24 cellular contexts compared by ENCODE assay signal in genomic region chr1:94202241-94202640, GRCh38. TPM values are rescaled to one million over a fixed set of nuclear protein-coding genes. Genes with fewer than 3 reads are reported as not detected.
DNase-seq lines count a peak whose midpoint lies in the region; ATAC-seq and TF ChIP-seq lines count a peak whose summit lies in the region.
"Had no signal": no experiment of that assay in that cellular context is flagged by ENCODE, and none has a peak within 500 bp of the region (broad histone marks: within the 10 kb centered on the region; RNA-seq: fewer than 3 reads in every experiment).

No MANE protein-coding gene starts in this region.

- BruUV-seq in MCF 10A (replicated peaks; lab: Mats Ljungman, UMichigan) (TSS peak; percentile 16), Panc1 (replicated peaks; lab: Mats Ljungman, UMichigan) (no TSS peak)

- in situ Hi-C loops in Panc1 (cut with HindIII; ENCODE audit: low pct_unique_long_range_greater_than_20kb, low sequenced_read_pairs) = no loop called here

- intact Hi-C loops in MCF 10A (cut with micrococcal nuclease) (no loop called here), breast epithelium (cut with DNase I; ENCODE audit: low total_unique reads) (no loop called here), Panc1 (cut with micrococcal nuclease; ENCODE audit: unreplicated experiment) (no loop called here)

- no peaks in the 10 kb centered on the region for H3K27me3 ChIP-seq in breast epithelium
- no peaks in the 10 kb centered on the region for H3K27me3 ChIP-seq in Panc1 (ENCODE audit: control insufficient read depth, insufficient read depth, low read length)
- H3K27me3 ChIP-seq: BLaER1, Peyer's patch had no signal

- no peak for DNase-seq in MCF 10A (ENCODE audit: unreplicated experiment)
- DNase-seq in breast epithelium (ENCODE audit: low spot score in 2 of 2) = no peak
- no peak for DNase-seq in Panc1 (ENCODE audit: low read depth, low spot score)
- peak; percentile 10 for DNase-seq in epithelial cell of prostate (ENCODE audit: low read depth, low spot score)
- DNase-seq in C1 segment of cervical spinal cord (lab: John Stamatoyannopoulos, UW) = no peak
- DNase-seq: CD4-positive, alpha-beta T cell; COR-L47; DMS53; EL; GDM1; IMR-90; KG1; MM.1S; NCI-H1436; NCI-H187; NCI-H2081 treated with DMSO at 0.1 percent for 48 hours; NCI-H526; Peyer's patch; SIG-M5 had no signal

- no peaks in the 10 kb centered on the region for H3K9me3 Mint-ChIP-seq in MCF 10A (ENCODE audit: unreplicated experiment)
- H3K9me3 Mint-ChIP-seq: CD4-positive, alpha-beta T cell had no signal

- H3K9me3 ChIP-seq in breast epithelium (no peaks in the 10 kb centered on the region), Panc1 (ENCODE audit: control insufficient read depth, insufficient read depth, low read depth, low read length) (no peaks in the 10 kb centered on the region)
- H3K9me3 ChIP-seq: BLaER1, Peyer's patch had no signal

- H3K4me3 Mint-ChIP-seq in MCF 10A (ENCODE audit: unreplicated experiment) = no peak overlapping the region
- H3K4me3 Mint-ChIP-seq: CD4-positive, alpha-beta T cell had no signal

- H3K27ac ChIP-seq in breast epithelium (no peak overlapping the region), Panc1 (ENCODE audit: low read length) (peak overlapping the region; percentile 49), epithelial cell of prostate (peak overlapping the region; percentile 17)
- H3K27ac ChIP-seq: BLaER1, Peyer's patch, SK-N-MC had no signal

- H3K36me3 Mint-ChIP-seq in MCF 10A (ENCODE audit: insufficient read depth, unreplicated experiment) = peaks cover 77% of the 10 kb centered on the region

- ATAC-seq in Panc1 = no peak
- no peak for ATAC-seq in GM18868 (IDR thresholded peaks at IDR 0.05; ENCODE audit: unreplicated experiment)
- no peak for ATAC-seq in HG03045 (IDR thresholded peaks at IDR 0.05; ENCODE audit: unreplicated experiment)
- ATAC-seq: GM12878 had no signal

- H3K36me3 ChIP-seq in breast epithelium (no peaks in the 10 kb centered on the region), Panc1 (ENCODE audit: control insufficient read depth, insufficient read depth, low read length) (peaks cover 62% of the 10 kb centered on the region)
- H3K36me3 ChIP-seq: Peyer's patch had no signal

- no peak for TF ChIP-seq POLR2A in breast epithelium (IDR thresholded peaks at IDR 0.05)

- H3K4me1 Mint-ChIP-seq in MCF 10A (ENCODE audit: insufficient read depth, unreplicated experiment) = peaks cover 5% of the 10 kb centered on the region

- TF ChIP-seq CTCF in MCF 10A (IDR thresholded peaks at IDR 0.05; ENCODE audit: unreplicated experiment) (no peak), breast epithelium (IDR thresholded peaks at IDR 0.05) (no peak), Panc1 (IDR thresholded peaks at IDR 0.05) (no peak)

- H3K27me3 Mint-ChIP-seq in MCF 10A (ENCODE audit: insufficient read depth, unreplicated experiment) = no peaks in the 10 kb centered on the region

- H3K27ac Mint-ChIP-seq in MCF 10A (ENCODE audit: low read depth, unreplicated experiment) = no peak overlapping the region
- H3K27ac Mint-ChIP-seq: CD4-positive, alpha-beta T cell had no signal

- H3K4me1 ChIP-seq in breast epithelium (no peaks in the 10 kb centered on the region), Panc1 (ENCODE audit: control insufficient read depth, insufficient read depth, low read length) (peaks cover 58% of the 10 kb centered on the region)
- H3K4me1 ChIP-seq: BLaER1, Peyer's patch had no signal

- CTCF ChIA-PET in MCF 10A (lab: Yijun Ruan, JAX) (interaction anchor here (0.6 to 0.7 kb wide), 2 partner anchors 51 to 143 kb away, joined by 3 read pairs; no protein-coding TSS in a partner anchor), Panc1 (lab: Charles Lee) (no interaction called here)

- POLR2A ChIA-PET in MCF 10A (lab: Yijun Ruan, JAX) (no interaction called here), Panc1 (lab: Charles Lee) (no interaction called here)

- H3K4me3 ChIP-seq in breast epithelium = no peak overlapping the region
- H3K4me3 ChIP-seq in Panc1 (ENCODE audit: low read depth in 2 of 2, low read length in 2 of 2) = no peak overlapping the region
- H3K4me3 ChIP-seq: BLaER1, GM12878, Peyer's patch, SK-N-MC had no signal

RNA-seq across cellular contexts. Expression of gene ARHGAP29, which starts 35.1 kb away (rescaled TPM):
- total RNA-seq in MCF 10A (2022) (38.6 and 46.7 TPM in 2 replicates), breast epithelium (10 to 100 TPM; 49.1 to 88.0 (median 70.8) TPM), Panc1 (2021; ENCODE audit: unreplicated experiment) (197 TPM)
- polyA plus RNA-seq in Panc1 (2012; ENCODE audit: insufficient read length) = 64.8 TPM
- total RNA-seq: CD4-positive, alpha-beta T cell had no signal

Comparison
In these comparisons a context has a peak if more than half of its experiments do, and no peak if none do; other contexts are left out.
1. H3K27ac ChIP-seq: peak in Panc1 (single experiment) and epithelial cell of prostate (single experiment); none in breast epithelium (0 of 2).